In the genomic region with DNA sequence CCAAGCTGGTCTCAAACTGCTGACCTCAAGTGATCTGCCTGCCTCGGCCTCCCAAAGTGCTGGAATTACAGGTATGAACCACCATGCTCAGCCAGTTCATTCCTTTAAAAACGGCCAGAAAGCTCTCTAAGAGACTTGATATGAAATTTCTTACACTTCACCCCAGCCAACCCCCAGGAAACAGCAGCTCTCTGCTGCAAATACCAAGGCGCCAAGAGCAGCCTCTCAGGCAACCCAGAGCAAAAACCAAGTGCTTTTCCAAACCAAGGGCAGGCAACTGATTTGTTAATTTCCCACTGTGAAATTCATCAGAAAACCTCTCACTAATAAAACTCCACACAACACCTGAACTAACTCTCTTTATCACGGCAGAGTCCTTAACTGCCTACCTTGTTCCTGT, we compare ENCODE assay signal across 1 cellular context.
TF ChIP-seq lines count a peak whose summit lies in the region.

No MANE protein-coding gene starts in this region.

TF ChIP-seq in SK-N-SH, 30 proteins besides CTCF, POLR2A, EP300 and RAD21 (continued from another document):
- TF ChIP-seq, protein P1, sequence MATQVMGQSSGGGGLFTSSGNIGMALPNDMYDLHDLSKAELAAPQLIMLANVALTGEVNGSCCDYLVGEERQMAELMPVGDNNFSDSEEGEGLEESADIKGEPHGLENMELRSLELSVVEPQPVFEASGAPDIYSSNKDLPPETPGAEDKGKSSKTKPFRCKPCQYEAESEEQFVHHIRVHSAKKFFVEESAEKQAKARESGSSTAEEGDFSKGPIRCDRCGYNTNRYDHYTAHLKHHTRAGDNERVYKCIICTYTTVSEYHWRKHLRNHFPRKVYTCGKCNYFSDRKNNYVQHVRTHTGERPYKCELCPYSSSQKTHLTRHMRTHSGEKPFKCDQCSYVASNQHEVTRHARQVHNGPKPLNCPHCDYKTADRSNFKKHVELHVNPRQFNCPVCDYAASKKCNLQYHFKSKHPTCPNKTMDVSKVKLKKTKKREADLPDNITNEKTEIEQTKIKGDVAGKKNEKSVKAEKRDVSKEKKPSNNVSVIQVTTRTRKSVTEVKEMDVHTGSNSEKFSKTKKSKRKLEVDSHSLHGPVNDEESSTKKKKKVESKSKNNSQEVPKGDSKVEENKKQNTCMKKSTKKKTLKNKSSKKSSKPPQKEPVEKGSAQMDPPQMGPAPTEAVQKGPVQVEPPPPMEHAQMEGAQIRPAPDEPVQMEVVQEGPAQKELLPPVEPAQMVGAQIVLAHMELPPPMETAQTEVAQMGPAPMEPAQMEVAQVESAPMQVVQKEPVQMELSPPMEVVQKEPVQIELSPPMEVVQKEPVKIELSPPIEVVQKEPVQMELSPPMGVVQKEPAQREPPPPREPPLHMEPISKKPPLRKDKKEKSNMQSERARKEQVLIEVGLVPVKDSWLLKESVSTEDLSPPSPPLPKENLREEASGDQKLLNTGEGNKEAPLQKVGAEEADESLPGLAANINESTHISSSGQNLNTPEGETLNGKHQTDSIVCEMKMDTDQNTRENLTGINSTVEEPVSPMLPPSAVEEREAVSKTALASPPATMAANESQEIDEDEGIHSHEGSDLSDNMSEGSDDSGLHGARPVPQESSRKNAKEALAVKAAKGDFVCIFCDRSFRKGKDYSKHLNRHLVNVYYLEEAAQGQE (IDR thresholded peaks at IDR 0.05; ENCODE audit: low read depth, low read length), result no peak
- TF ChIP-seq TAF1 (IDR thresholded peaks at IDR 0.05; ENCODE audit: borderline replicate concordance, low read depth, low read length) (no peak), POLR2AphosphoS5 (IDR thresholded peaks at IDR 0.05; ENCODE audit: low read depth, low read length) (no peak), CHD2 (IDR thresholded peaks at IDR 0.05; ENCODE audit: low read length, partially characterized antibody) (no peak), NFIC (IDR thresholded peaks at IDR 0.05; ENCODE audit: borderline replicate concordance) (no peak), YY1 (IDR thresholded peaks at IDR 0.05; ENCODE audit: low read depth) (no peak), MXI1 (IDR thresholded peaks at IDR 0.05; ENCODE audit: low read depth, low read length) (no peak)
- TF ChIP-seq, protein P2, sequence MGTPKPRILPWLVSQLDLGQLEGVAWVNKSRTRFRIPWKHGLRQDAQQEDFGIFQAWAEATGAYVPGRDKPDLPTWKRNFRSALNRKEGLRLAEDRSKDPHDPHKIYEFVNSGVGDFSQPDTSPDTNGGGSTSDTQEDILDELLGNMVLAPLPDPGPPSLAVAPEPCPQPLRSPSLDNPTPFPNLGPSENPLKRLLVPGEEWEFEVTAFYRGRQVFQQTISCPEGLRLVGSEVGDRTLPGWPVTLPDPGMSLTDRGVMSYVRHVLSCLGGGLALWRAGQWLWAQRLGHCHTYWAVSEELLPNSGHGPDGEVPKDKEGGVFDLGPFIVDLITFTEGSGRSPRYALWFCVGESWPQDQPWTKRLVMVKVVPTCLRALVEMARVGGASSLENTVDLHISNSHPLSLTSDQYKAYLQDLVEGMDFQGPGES (IDR thresholded peaks at IDR 0.05; ENCODE audit: low read depth, low read length), result no peak
TF ChIP-seq in SK-N-SH: peak in this region for 0.
